In the genomic region with DNA sequence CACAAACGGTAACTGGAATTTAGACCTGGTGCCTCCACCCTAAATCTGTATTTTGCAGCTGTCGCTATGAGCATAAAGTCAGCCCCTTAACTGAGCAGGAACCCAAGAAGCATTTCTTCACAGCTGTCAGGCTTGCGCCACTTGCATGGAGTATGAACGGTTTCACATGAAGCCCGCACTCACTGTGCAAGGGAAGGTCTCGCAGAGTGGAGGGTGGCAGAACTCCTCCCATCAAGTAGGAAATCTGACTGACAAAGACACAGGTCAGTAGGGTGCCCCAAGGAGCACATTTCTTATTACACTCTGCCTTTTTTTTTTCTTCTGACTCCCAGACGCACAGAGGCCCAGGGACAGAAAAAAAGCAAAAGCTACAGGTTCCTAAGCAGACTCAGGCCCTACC, we compare ENCODE assay signal across 24 cellular contexts. TPM values are rescaled to one million over a fixed set of nuclear protein-coding genes. Genes with fewer than 3 reads are reported as not detected.
DNase-seq lines count a peak whose midpoint lies in the region; ATAC-seq and TF ChIP-seq lines count a peak whose summit lies in the region.
"Had no signal": no experiment of that assay in that cellular context is flagged by ENCODE, and none has a peak within 500 bp of the region (broad histone marks: within the 10 kb centered on the region; RNA-seq: fewer than 3 reads in every experiment).

No MANE protein-coding gene starts in this region.

- ATAC-seq in Right ventricle myocardium inferior (no peak), Right ventricle myocardium superior (ENCODE audit: poor library complexity) (no peak), left lung (peak; percentile 22), upper lobe of left lung (ENCODE audit: low FRiP score in 2 of 2) (peak in 1 of 2 donors; percentile 64), HG03108 (IDR thresholded peaks at IDR 0.05; ENCODE audit: unreplicated experiment) (no peak)
- ATAC-seq: activated T-helper 17 cell treated with anti-CD3 and anti-CD28 coated beads, Interleukin-2, amount 50 U/mL, for 72 hours; GM12878; stimulated activated naive CD8-positive, alpha-beta T cell treated with anti-CD3 and anti-CD28 coated beads, Interleukin-15, amount 100 ng/mL, for 72 hours had no signal

- no peaks in the 10 kb centered on the region for H3K9me3 ChIP-seq in left lung
- H3K9me3 ChIP-seq in upper lobe of left lung: no peaks in the 10 kb centered on the region
- H3K9me3 ChIP-seq: heart right ventricle, right atrium auricular region, tibial nerve had no signal

- H3K27me3 ChIP-seq in left lung: no peaks in the 10 kb centered on the region
- no peaks in the 10 kb centered on the region for H3K27me3 ChIP-seq in upper lobe of left lung
- H3K27me3 ChIP-seq: heart right ventricle, right atrium auricular region, tibial nerve had no signal

- DNase-seq in Right ventricle myocardium inferior (ENCODE audit: missing footprints) (peak; percentile 73), Right ventricle myocardium superior (no peak), SKM-1 (lab: John Stamatoyannopoulos, UW; ENCODE audit: unreplicated experiment) (peak; percentile 49), left lung (no peak), upper lobe of left lung (peak in 1 of 2 donors; percentile 68), NCI-H524 (lab: John Stamatoyannopoulos, UW) (no peak), nephron progenitor cell (no peak)
- DNase-seq: activated CD4-positive, alpha-beta T cell treated with anti-CD3 and anti-CD28 coated beads, Interleukin-2, amount 50 U/mL, for 4 hours; activated CD8-positive, alpha-beta memory T cell treated with anti-CD3 and anti-CD28 coated beads, Interleukin-2, amount 50 U/mL, for 4 hours; AML-193; erythroblast; foreskin fibroblast; heart right ventricle; NCI-H1436 treated with DMSO at 0.1 percent for 48 hours; NCI-H69; stimulated activated naive CD8-positive, alpha-beta T cell treated with anti-CD3 and anti-CD28 coated beads, Interleukin-15, amount 100 ng/mL, for 72 hours; T-helper 2 cell had no signal

- TF ChIP-seq CTCF in left lung (IDR thresholded peaks at IDR 0.05) (no peak), upper lobe of left lung (IDR thresholded peaks at IDR 0.05) (no peak), nephron progenitor cell (IDR thresholded peaks at IDR 0.05) (no peak)

- peaks cover 8 to 38% of the 10 kb centered on the region in 2 donors for H3K4me1 ChIP-seq in left lung
- peaks cover 51 to 66% (median 57%) of the 10 kb centered on the region in 4 donors for H3K4me1 ChIP-seq in upper lobe of left lung

- H3K9me3 Mint-ChIP-seq in nephron progenitor cell: no peaks in the 10 kb centered on the region
- H3K9me3 Mint-ChIP-seq: activated T-helper 17 cell treated with anti-CD3 and anti-CD28 coated beads, Interleukin-2, amount 50 U/mL, for 72 hours; stimulated activated naive CD8-positive, alpha-beta T cell treated with anti-CD3 and anti-CD28 coated beads, Interleukin-15, amount 100 ng/mL, for 72 hours had no signal

- no peak for TF ChIP-seq EP300 in upper lobe of left lung (IDR thresholded peaks at IDR 0.05)

- H3K27ac ChIP-seq in left lung (peak overlapping the region in 1 of 2 donors; percentile 41), upper lobe of left lung (peak overlapping the region in 3 of 4 donors; percentile 37 to 68 (median 68))
- H3K27ac ChIP-seq: VCaP had no signal

- TF ChIP-seq POLR2A in upper lobe of left lung (IDR thresholded peaks at IDR 0.05): no peak

- no peak overlapping the region for H3K4me3 Mint-ChIP-seq in nephron progenitor cell
- H3K4me3 Mint-ChIP-seq: activated naive CD8-positive, alpha-beta T cell; activated T-helper 17 cell treated with anti-CD3 and anti-CD28 coated beads, Interleukin-2, amount 50 U/mL, for 72 hours; stimulated activated naive CD8-positive, alpha-beta T cell treated with anti-CD3 and anti-CD28 coated beads, Interleukin-15, amount 100 ng/mL, for 72 hours had no signal

- H3K27me3 Mint-ChIP-seq in nephron progenitor cell (ENCODE audit: low read depth, poor library complexity): peaks cover 9% of the 10 kb centered on the region
- H3K27me3 Mint-ChIP-seq: activated naive CD8-positive, alpha-beta T cell; activated T-helper 17 cell treated with anti-CD3 and anti-CD28 coated beads, Interleukin-2, amount 50 U/mL, for 72 hours; stimulated activated naive CD8-positive, alpha-beta T cell treated with anti-CD3 and anti-CD28 coated beads, Interleukin-15, amount 100 ng/mL, for 72 hours had no signal

- H3K27ac Mint-ChIP-seq in nephron progenitor cell: no peak overlapping the region
- H3K27ac Mint-ChIP-seq: activated naive CD8-positive, alpha-beta T cell; activated T-helper 17 cell treated with anti-CD3 and anti-CD28 coated beads, Interleukin-2, amount 50 U/mL, for 72 hours; stimulated activated naive CD8-positive, alpha-beta T cell treated with anti-CD3 and anti-CD28 coated beads, Interleukin-15, amount 100 ng/mL, for 72 hours had no signal

- H3K4me1 Mint-ChIP-seq in nephron progenitor cell: peaks cover 31% of the 10 kb centered on the region

- H3K36me3 ChIP-seq in left lung: no peaks in the 10 kb centered on the region
- H3K36me3 ChIP-seq in upper lobe of left lung: no peaks in the 10 kb centered on the region
- H3K36me3 ChIP-seq: heart right ventricle, right atrium auricular region, tibial nerve had no signal

- H3K4me3 ChIP-seq in left lung: no peak overlapping the region
- no peak overlapping the region for H3K4me3 ChIP-seq in upper lobe of left lung
- H3K4me3 ChIP-seq: GM12878, heart right ventricle, right atrium auricular region, tibial nerve had no signal

- 68 to 81% methylated on average over 4 to 7 of the region's 7 CpGs for WGBS in upper lobe of left lung, 2 donors

- H3K36me3 Mint-ChIP-seq in nephron progenitor cell (ENCODE audit: low read depth): no peaks in the 10 kb centered on the region

- intact Hi-C loops in Right ventricle myocardium inferior (cut with DNase I): loop anchor here (5.0 kb wide), 1 partner anchor 52 kb away; no protein-coding TSS in a partner anchor
- intact Hi-C loops in Right ventricle myocardium superior (cut with DNase I): no loop called here
- intact Hi-C loops in left lung (cut with DNase I): no loop called here

RNA-seq across cellular contexts. Expression of a gene that starts 58.5 kb away (rescaled TPM):
- 13.8 TPM for total RNA-seq in Right ventricle myocardium inferior
- 11.9 TPM for total RNA-seq in Right ventricle myocardium superior
- total RNA-seq in left lung: 10 to 100 TPM; 18.2 to 51.4 TPM
- total RNA-seq in upper lobe of left lung: 100 to 1,000 TPM in 1 of 6 donors, 10 to 100 TPM in 5; 51.4 to 204 (median 73.7) TPM

Comparison
In these comparisons a context has a peak if more than half of its experiments do, and no peak if none do; other contexts are left out.
1. DNase-seq: peak in Right ventricle myocardium inferior (single experiment) and SKM-1 (single experiment); none in Right ventricle myocardium superior (single experiment), left lung (0 of 2), NCI-H524 (0 of 2) and nephron progenitor cell (single experiment).